ENCODE assay signal across 17 cellular contexts in genomic region chr1:91761303-91761721, GRCh38.
DNase-seq lines count a peak whose midpoint lies in the region; ATAC-seq and TF ChIP-seq lines count a peak whose summit lies in the region.
"Had no signal": no experiment of that assay in that cellular context is flagged by ENCODE, and none has a peak within 500 bp of the region (broad histone marks: within the 10 kb centered on the region; RNA-seq: fewer than 3 reads in every experiment).

No MANE protein-coding gene starts in this region.

- DNase-seq in HAP-1 (ENCODE audit: low spot score in 2 of 2) (peak; percentile 20 to 68), esophagus muscularis mucosa (ENCODE audit: extremely low spot score) (no peak), sigmoid colon (peak; percentile 75), NCI-H1417 (lab: John Stamatoyannopoulos, UW) (no peak), dermis blood vessel endothelial cell (no peak)
- DNase-seq in activated T-helper 1 cell treated with anti-CD3 and anti-CD28 coated beads, Interleukin-12 subunit alpha, Interleukin-12 subunit beta, Interleukin-2, Interleukin-4 antibody, amounts not matched to agents 30 ng/mL and 10 ng/mL and 1 ng/mL, durations not matched to agents 14 hours and 24 hours and 36 hours (ENCODE audit: low spot score) = no peak
- DNase-seq: activated CD4-positive, alpha-beta T cell treated with anti-CD3 and anti-CD28 coated beads for 1 hour; activated gamma-delta T cell treated with Interleukin-2 at 50 U/mL for 16 hours; amygdala; GOT3; kidney glomerular epithelial cell; NCI-H1092 treated with DMSO at 0.1 percent for 48 hours; SJCRH30 had no signal

- intact Hi-C loops in esophagus muscularis mucosa (cut with DNase I) = no loop called here
- intact Hi-C loops in sigmoid colon (cut with DNase I) = no loop called here
- intact Hi-C loops in activated T-helper 1 cell treated with anti-CD3 and anti-CD28 coated beads, Interleukin-12 subunit alpha, Interleukin-12 subunit beta, Interleukin-2, Interleukin-4 antibody, amounts not matched to agents 30 ng/mL and 10 ng/mL and 1 ng/mL, durations not matched to agents 14 hours and 24 hours and 36 hours (cut with micrococcal nuclease) = no loop called here

- TF ChIP-seq EP300 in esophagus muscularis mucosa (IDR thresholded peaks at IDR 0.05) (peak; percentile 23), sigmoid colon (IDR thresholded peaks at IDR 0.05) (no peak)

- H3K36me3 ChIP-seq in HAP-1 (replicated peaks) (no peaks in the 10 kb centered on the region), esophagus muscularis mucosa (peaks cover 0 to 7% (median 5%) of the 10 kb centered on the region in 4 donors), liver (ENCODE audit: control insufficient read depth in 4 of 4, insufficient read depth in 3 of 4, low read depth in 1 of 4, low read length in 3 of 4) (no peaks in the 10 kb centered on the region), sigmoid colon (peaks cover 0 to 6% (median 0%) of the 10 kb centered on the region in 4 donors)
- H3K36me3 ChIP-seq: SJCRH30 had no signal

- TF ChIP-seq RAD21 in liver (IDR thresholded peaks at IDR 0.05) = no peak

- H3K9me3 Mint-ChIP-seq in activated T-helper 1 cell treated with anti-CD3 and anti-CD28 coated beads, Interleukin-12 subunit alpha, Interleukin-12 subunit beta, Interleukin-2, Interleukin-4 antibody, amounts not matched to agents 30 ng/mL and 10 ng/mL and 1 ng/mL, durations not matched to agents 14 hours and 24 hours and 36 hours = no peaks in the 10 kb centered on the region
- H3K9me3 Mint-ChIP-seq: T-helper 2 cell treated with Interferon-gamma antibody and Interleukin-4, amounts not matched to agents 5 μg/mL and 100 μg/mL, for 36 hours had no signal

- peaks cover 7% of the 10 kb centered on the region for H3K4me1 Mint-ChIP-seq in activated T-helper 1 cell treated with anti-CD3 and anti-CD28 coated beads, Interleukin-12 subunit alpha, Interleukin-12 subunit beta, Interleukin-2, Interleukin-4 antibody, amounts not matched to agents 30 ng/mL and 10 ng/mL and 1 ng/mL, durations not matched to agents 14 hours and 24 hours and 36 hours (ENCODE audit: low read depth)

- H3K27me3 Mint-ChIP-seq in activated T-helper 1 cell treated with anti-CD3 and anti-CD28 coated beads, Interleukin-12 subunit alpha, Interleukin-12 subunit beta, Interleukin-2, Interleukin-4 antibody, amounts not matched to agents 30 ng/mL and 10 ng/mL and 1 ng/mL, durations not matched to agents 14 hours and 24 hours and 36 hours (ENCODE audit: insufficient read depth) = peaks cover 7% of the 10 kb centered on the region

- no peak overlapping the region for H3K4me3 Mint-ChIP-seq in activated T-helper 1 cell treated with anti-CD3 and anti-CD28 coated beads, Interleukin-12 subunit alpha, Interleukin-12 subunit beta, Interleukin-2, Interleukin-4 antibody, amounts not matched to agents 30 ng/mL and 10 ng/mL and 1 ng/mL, durations not matched to agents 14 hours and 24 hours and 36 hours
- H3K4me3 Mint-ChIP-seq: T-helper 2 cell treated with Interferon-gamma antibody and Interleukin-4, amounts not matched to agents 5 μg/mL and 100 μg/mL, for 36 hours had no signal

- peaks cover 9% of the 10 kb centered on the region for H3K4me1 ChIP-seq in HAP-1
- peaks cover 21 to 92% (median 83%) of the 10 kb centered on the region in 4 donors for H3K4me1 ChIP-seq in esophagus muscularis mucosa
- H3K4me1 ChIP-seq in liver (ENCODE audit: control insufficient read depth in 4 of 4, insufficient read depth in 4 of 4, low read length in 3 of 4) = peaks cover 10 to 38% (median 22%) of the 10 kb centered on the region in 4 donors
- peaks cover 0 to 53% (median 52%) of the 10 kb centered on the region in 4 donors for H3K4me1 ChIP-seq in sigmoid colon

- H3K9me3 ChIP-seq in HAP-1 (no peaks in the 10 kb centered on the region), esophagus muscularis mucosa (no peaks in the 10 kb centered on the region), liver (ENCODE audit: control insufficient read depth in 4 of 4, low read length in 3 of 4) (no peaks in the 10 kb centered on the region), sigmoid colon (no peaks in the 10 kb centered on the region)
- H3K9me3 ChIP-seq: SJCRH30 had no signal

- H3K9ac ChIP-seq in liver (ENCODE audit: low read depth in 1 of 2, low read length in 2 of 2) = no peak overlapping the region

- peaks cover 15% of the 10 kb centered on the region for H3K36me3 Mint-ChIP-seq in activated T-helper 1 cell treated with anti-CD3 and anti-CD28 coated beads, Interleukin-12 subunit alpha, Interleukin-12 subunit beta, Interleukin-2, Interleukin-4 antibody, amounts not matched to agents 30 ng/mL and 10 ng/mL and 1 ng/mL, durations not matched to agents 14 hours and 24 hours and 36 hours (ENCODE audit: low read depth)

- H3K27ac ChIP-seq in esophagus muscularis mucosa (replicated peaks in 1 of 4) = peak overlapping the region; percentile 74 to 83 (median 82)
- H3K27ac ChIP-seq in liver (ENCODE audit: low read depth in 1 of 2, low read length in 2 of 2) = peak overlapping the region; percentile 13 to 36
- peak overlapping the region; percentile 5 to 79 (median 75) for H3K27ac ChIP-seq in sigmoid colon
- H3K27ac ChIP-seq: epithelial cell of prostate, SJCRH30 had no signal

- TF ChIP-seq CTCF in esophagus muscularis mucosa (IDR thresholded peaks at IDR 0.05) (no peak), liver (IDR thresholded peaks at IDR 0.05; ENCODE audit: low read depth, low read length, missing input control) (no peak), sigmoid colon (IDR thresholded peaks at IDR 0.05) (no peak)

- no peak overlapping the region for H3K27ac Mint-ChIP-seq in activated T-helper 1 cell treated with anti-CD3 and anti-CD28 coated beads, Interleukin-12 subunit alpha, Interleukin-12 subunit beta, Interleukin-2, Interleukin-4 antibody, amounts not matched to agents 30 ng/mL and 10 ng/mL and 1 ng/mL, durations not matched to agents 14 hours and 24 hours and 36 hours
- H3K27ac Mint-ChIP-seq: T-helper 2 cell treated with Interferon-gamma antibody and Interleukin-4, amounts not matched to agents 5 μg/mL and 100 μg/mL, for 36 hours had no signal

- WGBS in esophagus muscularis mucosa = 62% methylated on average over 1 of the region's 1 CpG
- 83% methylated on average over 1 of the region's 1 CpG for WGBS in liver
- WGBS in sigmoid colon, 2 donors = 84 to 95% methylated on average over 1 of the region's 1 CpG

- ATAC-seq in HG02973 (IDR thresholded peaks at IDR 0.05; ENCODE audit: unreplicated experiment) = no peak

- no peak overlapping the region for H3K4me3 ChIP-seq in HAP-1
- no peak overlapping the region for H3K4me3 ChIP-seq in esophagus muscularis mucosa
- no peak overlapping the region for H3K4me3 ChIP-seq in liver (ENCODE audit: low read depth in 1 of 3, low read length in 3 of 3)
- H3K4me3 ChIP-seq in sigmoid colon = no peak overlapping the region
- H3K4me3 ChIP-seq: SJCRH30 had no signal

- TF ChIP-seq POLR2A in esophagus muscularis mucosa (IDR thresholded peaks at IDR 0.05; ENCODE audit: low read depth) = no peak
- TF ChIP-seq POLR2A in sigmoid colon (IDR thresholded peaks at IDR 0.05) = no peak

- H3K27me3 ChIP-seq in HAP-1 (ENCODE audit: low read depth) = no peaks in the 10 kb centered on the region
- no peaks in the 10 kb centered on the region for H3K27me3 ChIP-seq in esophagus muscularis mucosa
- no peaks in the 10 kb centered on the region for H3K27me3 ChIP-seq in liver (ENCODE audit: control insufficient read depth in 4 of 4, insufficient read depth in 4 of 4, low read length in 3 of 4)
- H3K27me3 ChIP-seq in sigmoid colon = no peaks in the 10 kb centered on the region
- H3K27me3 ChIP-seq: SJCRH30 had no signal

- in situ Hi-C loops in HAP-1 (cut with MboI; ENCODE audit: low sequenced_read_pairs) = no loop called here

TF ChIP-seq in liver, 16 proteins besides CTCF, POLR2A, EP300 and RAD21 (continues in another document):
- TF ChIP-seq FOXA1 (IDR thresholded peaks at IDR 0.05) = no peak
- TF ChIP-seq RXRA (IDR thresholded peaks at IDR 0.05) = no peak
- TF ChIP-seq EGR1 (IDR thresholded peaks at IDR 0.05; ENCODE audit: low read depth in 2 of 2) = no peak
- TF ChIP-seq SP1 (IDR thresholded peaks at IDR 0.05) = no peak
- no peak for TF ChIP-seq ATF3 (IDR thresholded peaks at IDR 0.05)
- TF ChIP-seq MAX (IDR thresholded peaks at IDR 0.05) = no peak
- TF ChIP-seq GABPA (IDR thresholded peaks at IDR 0.05 in 1 of 2, conservative IDR thresholded peaks at IDR 0.05 in 1 of 2) = no peak
- no peak for TF ChIP-seq HNF4A (conservative IDR thresholded peaks at IDR 0.05)
- TF ChIP-seq YY1 (IDR thresholded peaks at IDR 0.05) = no peak
- TF ChIP-seq REST (IDR thresholded peaks at IDR 0.05) = no peak
- no peak for TF ChIP-seq NR2F2 (IDR thresholded peaks at IDR 0.05)
- no peak for TF ChIP-seq JUND (IDR thresholded peaks at IDR 0.05)

Comparison
In these comparisons a context has a peak if more than half of its experiments do, and no peak if none do; other contexts are left out.
1. DNase-seq: peak in HAP-1 (2 of 2) and sigmoid colon (single experiment); none in esophagus muscularis mucosa (single experiment), activated T-helper 1 cell treated with anti-CD3 and anti-CD28 coated beads, Interleukin-12 subunit alpha, Interleukin-12 subunit beta, Interleukin-2, Interleukin-4 antibody, amounts not matched to agents 30 ng/mL and 10 ng/mL and 1 ng/mL, durations not matched to agents 14 hours and 24 hours and 36 hours (single experiment), NCI-H1417 (0 of 3) and dermis blood vessel endothelial cell (single experiment).
2. H3K27ac ChIP-seq: peak in every context shown above with its lines; median percentile 82 in esophagus muscularis mucosa; 75 in sigmoid colon; 24 in liver.